1 cellular context compared by ENCODE assay signal in genomic region chr12:53506881-53507719, GRCh38.
TF ChIP-seq lines count a peak whose summit lies in the region.

TSS of gene NPFF (minus strand) at chr12:53507484. CDS start at chr12:53507474, 10 bp downstream.

TF ChIP-seq in SK-N-SH, 30 proteins besides CTCF, POLR2A, EP300 and RAD21 (continued from another document):
- TF ChIP-seq SIN3A (IDR thresholded peaks at IDR 0.05; ENCODE audit: borderline replicate concordance, low read depth, low read length), result no peak
- TF ChIP-seq GATA2 (CRISPR knock-in tag; IDR thresholded peaks at IDR 0.05), result no peak
- no peak for TF ChIP-seq YY1 (IDR thresholded peaks at IDR 0.05; ENCODE audit: low read depth)
- TF ChIP-seq RXRA (IDR thresholded peaks at IDR 0.05; ENCODE audit: borderline replicate concordance, low read depth), result no peak
